Comparison of ENCODE assay signal across 8 cellular contexts in genomic region chr7:93231264-93231663, GRCh38. TPM values are rescaled to one million over a fixed set of nuclear protein-coding genes. Genes with fewer than 3 reads are reported as not detected.
DNase-seq lines count a peak whose midpoint lies in the region; ATAC-seq and TF ChIP-seq lines count a peak whose summit lies in the region.

No MANE protein-coding gene starts in this region.

- H3K27me3 Mint-ChIP-seq in activated CD4-positive, alpha-beta T cell treated with anti-CD3 and anti-CD28 coated beads, Interleukin-2, amount 10 ng/mL, durations not matched to agents 24 days and 14 days, result peaks cover 5% of the 10 kb centered on the region
- H3K27me3 Mint-ChIP-seq in activated CD8-positive, alpha-beta T cell treated with anti-CD3 and anti-CD28 coated beads for 36 hours, result no peaks in the 10 kb centered on the region
- peaks cover 0 to 7% (median 4%) of the 10 kb centered on the region in 3 donors for H3K27me3 Mint-ChIP-seq in immature natural killer cell (ENCODE audit: low read depth in 3 of 3)

- H3K9me3 ChIP-seq in testis, result no peaks in the 10 kb centered on the region

- TF ChIP-seq CTCF in activated CD8-positive, alpha-beta T cell treated with anti-CD3 and anti-CD28 coated beads for 36 hours (IDR thresholded peaks at IDR 0.05), result no peak
- no peak for TF ChIP-seq CTCF in testis (IDR thresholded peaks at IDR 0.05)

- WGBS in testis, 2 donors, result 38 to 49% methylated on average over 5 of the region's 5 CpGs

- H3K4me1 Mint-ChIP-seq in activated CD4-positive, alpha-beta T cell treated with anti-CD3 and anti-CD28 coated beads, Interleukin-2, amount 10 ng/mL, durations not matched to agents 24 days and 14 days, result peaks cover 13% of the 10 kb centered on the region
- H3K4me1 Mint-ChIP-seq in activated CD8-positive, alpha-beta T cell treated with anti-CD3 and anti-CD28 coated beads for 36 hours (ENCODE audit: low read depth), result peaks cover 6% of the 10 kb centered on the region
- peaks cover 15 to 26% of the 10 kb centered on the region in 2 donors for H3K4me1 Mint-ChIP-seq in immature natural killer cell

- H3K4me1 ChIP-seq in testis, result peaks cover 3% of the 10 kb centered on the region

- H3K4me3 ChIP-seq in testis, result peak overlapping the region; percentile 62 to 84

- DNase-seq in activated CD4-positive, alpha-beta T cell treated with anti-CD3 and anti-CD28 coated beads, Interleukin-2, amount 10 ng/mL, durations not matched to agents 24 days and 14 days, result no peak
- DNase-seq in activated CD4-positive, alpha-beta T cell treated with anti-CD3 and anti-CD28 coated beads for 4 hours, result no peak
- no peak for DNase-seq in activated CD8-positive, alpha-beta T cell treated with anti-CD3 and anti-CD28 coated beads for 36 hours
- no peak for DNase-seq in immature natural killer cell
- DNase-seq in testis, result no peak
- no peak for DNase-seq in RKO (ENCODE audit: low spot score)

- no peak for TF ChIP-seq POLR2A in testis (IDR thresholded peaks at IDR 0.05)

- POLR2A ChIA-PET in activated CD8-positive, alpha-beta T cell treated with anti-CD3 and anti-CD28 coated beads for 36 hours (lab: Charles Lee), result interaction anchor here (1.1 to 1.8 kb wide), 2 partner anchors 10 to 79 kb away, joined by 3 to 10 read pairs; no protein-coding TSS in a partner anchor

- H3K27ac ChIP-seq in testis, result no peak overlapping the region

- no peaks in the 10 kb centered on the region for H3K36me3 Mint-ChIP-seq in activated CD4-positive, alpha-beta T cell treated with anti-CD3 and anti-CD28 coated beads, Interleukin-2, amount 10 ng/mL, durations not matched to agents 24 days and 14 days (ENCODE audit: low read depth)
- no peaks in the 10 kb centered on the region for H3K36me3 Mint-ChIP-seq in activated CD8-positive, alpha-beta T cell treated with anti-CD3 and anti-CD28 coated beads for 36 hours (ENCODE audit: low read depth)
- H3K36me3 Mint-ChIP-seq in immature natural killer cell, result no peaks in the 10 kb centered on the region

- H3K9me3 Mint-ChIP-seq in activated CD4-positive, alpha-beta T cell treated with anti-CD3 and anti-CD28 coated beads, Interleukin-2, amount 10 ng/mL, durations not matched to agents 24 days and 14 days, result no peaks in the 10 kb centered on the region
- H3K9me3 Mint-ChIP-seq in activated CD8-positive, alpha-beta T cell treated with anti-CD3 and anti-CD28 coated beads for 36 hours, result no peaks in the 10 kb centered on the region
- H3K9me3 Mint-ChIP-seq in immature natural killer cell, result no peaks in the 10 kb centered on the region

- no peaks in the 10 kb centered on the region for H3K36me3 ChIP-seq in testis (ENCODE audit: low read depth, missing control alignments)

- no peak for ATAC-seq in activated CD8-positive, alpha-beta T cell treated with anti-CD3 and anti-CD28 coated beads for 36 hours
- ATAC-seq in HG03025 (IDR thresholded peaks at IDR 0.05; ENCODE audit: low FRiP score, unreplicated experiment) (no peak), HG03095 (IDR thresholded peaks at IDR 0.05; ENCODE audit: unreplicated experiment) (no peak)

- no peaks in the 10 kb centered on the region for H3K27me3 ChIP-seq in testis

- H3K27ac Mint-ChIP-seq in activated CD4-positive, alpha-beta T cell treated with anti-CD3 and anti-CD28 coated beads, Interleukin-2, amount 10 ng/mL, durations not matched to agents 24 days and 14 days, result peak overlapping the region; percentile 93
- peak overlapping the region; percentile 92 for H3K27ac Mint-ChIP-seq in activated CD8-positive, alpha-beta T cell treated with anti-CD3 and anti-CD28 coated beads for 36 hours
- H3K27ac Mint-ChIP-seq in immature natural killer cell, result peak overlapping the region; percentile 89 to 98 (median 96)

- CTCF ChIA-PET in activated CD8-positive, alpha-beta T cell treated with anti-CD3 and anti-CD28 coated beads for 36 hours (lab: Charles Lee), result interaction anchor here (0.9 to 2.6 kb wide), 4 partner anchors 10 to 320 kb away, joined by 3 to 15 read pairs (median 3); no protein-coding TSS in a partner anchor

- intact Hi-C loops in activated CD4-positive, alpha-beta T cell treated with anti-CD3 and anti-CD28 coated beads, Interleukin-2, amount 10 ng/mL, durations not matched to agents 24 days and 14 days (cut with micrococcal nuclease), result loop anchor here (5.0 kb wide), 2 partner anchors 644 to 784 kb away; partner anchors contain the start of gene GATAD1
- intact Hi-C loops in activated CD8-positive, alpha-beta T cell treated with anti-CD3 and anti-CD28 coated beads for 36 hours (cut with micrococcal nuclease), result loop anchor here (5.0 kb wide), 1 partner anchor 771 kb away; the partner anchor contains the start of gene BET1
- intact Hi-C loops in testis (cut with DNase I; ENCODE audit: low total_unique reads), result no loop called here

- H3K4me3 Mint-ChIP-seq in activated CD4-positive, alpha-beta T cell treated with anti-CD3 and anti-CD28 coated beads, Interleukin-2, amount 10 ng/mL, durations not matched to agents 24 days and 14 days, result peak overlapping the region; percentile 99
- H3K4me3 Mint-ChIP-seq in activated CD8-positive, alpha-beta T cell treated with anti-CD3 and anti-CD28 coated beads for 36 hours, result peak overlapping the region; percentile 95
- peak overlapping the region; percentile 92 to 100 (median 98) for H3K4me3 Mint-ChIP-seq in immature natural killer cell

RNA-seq across cellular contexts. Expression of gene VPS50, which starts 0.9 kb away (rescaled TPM):
- 14.7 and 17.1 TPM in 2 replicates for total RNA-seq in activated CD4-positive, alpha-beta T cell treated with anti-CD3 and anti-CD28 coated beads, Interleukin-2, amount 10 ng/mL, durations not matched to agents 24 days and 14 days
- total RNA-seq in activated CD8-positive, alpha-beta T cell treated with anti-CD3 and anti-CD28 coated beads for 36 hours, result 10 to 100 TPM; 15.5 to 18.5 TPM
- 10 to 100 TPM in 1 of 3 donors, 1 to 10 TPM in 2; 5.0 to 17.5 (median 9.0) TPM for polyA plus RNA-seq in immature natural killer cell
- 10 to 100 TPM; 22.9 to 26.6 TPM for total RNA-seq in testis
- 17.5 TPM for polyA plus RNA-seq in testis (ENCODE audit: insufficient read depth, low read depth, low replicate concordance)

RNA-seq across cellular contexts. Expression of gene HEPACAM2, which starts 5.0 kb away (rescaled TPM):
- not detected in 2 replicates for total RNA-seq in activated CD4-positive, alpha-beta T cell treated with anti-CD3 and anti-CD28 coated beads, Interleukin-2, amount 10 ng/mL, durations not matched to agents 24 days and 14 days
- not detected for total RNA-seq in activated CD8-positive, alpha-beta T cell treated with anti-CD3 and anti-CD28 coated beads for 36 hours
- polyA plus RNA-seq in immature natural killer cell (under 1 TPM in 1 of 3 donors, not detected in 2; 0.11 TPM), testis (ENCODE audit: insufficient read depth, low read depth, low replicate concordance) (4.6 TPM)
- total RNA-seq in testis, result 1 to 10 TPM; 2.4 to 2.7 TPM
